ENCODE assay signal across 16 cellular contexts in genomic region chr12:77591959-77592358, GRCh38.
DNase-seq lines count a peak whose midpoint lies in the region; ATAC-seq and TF ChIP-seq lines count a peak whose summit lies in the region.
"Had no signal": no experiment of that assay in that cellular context is flagged by ENCODE, and none has a peak within 500 bp of the region (broad histone marks: within the 10 kb centered on the region; RNA-seq: fewer than 3 reads in every experiment).

No MANE protein-coding gene starts in this region.

- H3K9me2 ChIP-seq in GM23338 (ENCODE audit: insufficient read depth) = no peaks in the 10 kb centered on the region
- no peaks in the 10 kb centered on the region for H3K9me2 ChIP-seq in MM.1S (replicated peaks; ENCODE audit: insufficient read depth, low read length)

- H3K27me3 ChIP-seq in GM23338 (ENCODE audit: insufficient read depth) (no peaks in the 10 kb centered on the region), WERI-Rb-1 (ENCODE audit: insufficient read depth, low read depth, severe bottlenecking) (no peaks in the 10 kb centered on the region), MM.1S (replicated peaks; ENCODE audit: insufficient read depth, low read length) (no peaks in the 10 kb centered on the region), tibial nerve (no peaks in the 10 kb centered on the region)
- H3K27me3 ChIP-seq: neutrophil had no signal

- H3K4me3 ChIP-seq in GM23338 (no peak overlapping the region), WERI-Rb-1 (ENCODE audit: low read depth, low read length) (peak overlapping the region; percentile 42), MM.1S (ENCODE audit: low read length) (no peak overlapping the region), tibial nerve (no peak overlapping the region)
- H3K4me3 ChIP-seq: thoracic aorta had no signal

- TF ChIP-seq POLR2A in tibial nerve (IDR thresholded peaks at IDR 0.05) = no peak

- H4K20me1 ChIP-seq in GM23338 (replicated peaks; ENCODE audit: insufficient read depth) (no peaks in the 10 kb centered on the region), MM.1S (ENCODE audit: insufficient read depth, low read length) (no peaks in the 10 kb centered on the region)

- H2AFZ ChIP-seq in GM23338 (no peak overlapping the region), MM.1S (ENCODE audit: low read length) (no peak overlapping the region)

- H3K4me3 Mint-ChIP-seq in GM23338 (no peak overlapping the region), nephron progenitor cell (no peak overlapping the region)
- H3K4me3 Mint-ChIP-seq: CD4-positive, alpha-beta T cell; IgD-negative memory B cell had no signal

- H3K36me3 ChIP-seq in GM23338 (ENCODE audit: insufficient read depth) = no peaks in the 10 kb centered on the region
- H3K36me3 ChIP-seq in WERI-Rb-1 = no peaks in the 10 kb centered on the region
- no peaks in the 10 kb centered on the region for H3K36me3 ChIP-seq in MM.1S (replicated peaks; ENCODE audit: insufficient read depth, low read length)
- H3K36me3 ChIP-seq in tibial nerve = no peaks in the 10 kb centered on the region
- H3K36me3 ChIP-seq: neutrophil, thoracic aorta had no signal

- no peak for TF ChIP-seq EP300 in tibial nerve (IDR thresholded peaks at IDR 0.05)

- H3K9me3 ChIP-seq in WERI-Rb-1 (ENCODE audit: severe bottlenecking) (no peaks in the 10 kb centered on the region), MM.1S (replicated peaks; ENCODE audit: insufficient read depth, low read length) (no peaks in the 10 kb centered on the region), tibial nerve (no peaks in the 10 kb centered on the region)
- H3K9me3 ChIP-seq: neutrophil, thoracic aorta had no signal

- H3F3A ChIP-seq in GM23338 (replicated peaks; ENCODE audit: low read depth) (no peaks in the 10 kb centered on the region), MM.1S (ENCODE audit: insufficient read depth, low read length) (no peaks in the 10 kb centered on the region)

- no peaks in the 10 kb centered on the region for H3K79me2 ChIP-seq in GM23338 (replicated peaks; ENCODE audit: insufficient read depth)
- no peaks in the 10 kb centered on the region for H3K79me2 ChIP-seq in MM.1S (ENCODE audit: low read length)

- ATAC-seq in GM23338 = peak; percentile 83
- ATAC-seq: left lobe of liver had no signal

- H3K27ac Mint-ChIP-seq in GM23338 = no peak overlapping the region
- H3K27ac Mint-ChIP-seq in nephron progenitor cell = no peak overlapping the region
- H3K27ac Mint-ChIP-seq: CD4-positive, alpha-beta T cell; IgD-negative memory B cell had no signal

- no peaks in the 10 kb centered on the region for H3K9me3 Mint-ChIP-seq in GM23338
- H3K9me3 Mint-ChIP-seq in nephron progenitor cell = no peaks in the 10 kb centered on the region
- H3K9me3 Mint-ChIP-seq: CD4-positive, alpha-beta T cell; IgD-negative memory B cell had no signal

- DNase-seq in GM23338 (ENCODE audit: low spot score) (peak; percentile 32), NCI-H1930 (lab: John Stamatoyannopoulos, UW) (peak; percentile 60), WERI-Rb-1 (peak; percentile 88), nephron progenitor cell (peak; percentile 14), MM.1S (no peak), tibial nerve (ENCODE audit: low spot score in 2 of 2) (no peak)
- DNase-seq in activated CD8-positive, alpha-beta memory T cell treated with anti-CD3 and anti-CD28 coated beads, Interleukin-2, amount 50 U/mL, for 48 hours = no peak
- DNase-seq in activated CD4-positive, alpha-beta T cell treated with anti-CD3 and anti-CD28 coated beads for 48 hours = no peak
- DNase-seq: activated naive CD4-positive, alpha-beta T cell treated with Interleukin-2 at 50 U/mL for 16 hours; CD4-positive, alpha-beta T cell; RPMI8226; T1000 had no signal

- H3K4me2 ChIP-seq in GM23338 = no peak overlapping the region
- H3K4me2 ChIP-seq in MM.1S (ENCODE audit: low read depth, low read length) = no peak overlapping the region

- H3K27me3 Mint-ChIP-seq in GM23338 (ENCODE audit: insufficient read depth, low read depth, poor library complexity) (no peaks in the 10 kb centered on the region), nephron progenitor cell (ENCODE audit: low read depth, poor library complexity) (no peaks in the 10 kb centered on the region)
- H3K27me3 Mint-ChIP-seq: CD4-positive, alpha-beta T cell; IgD-negative memory B cell had no signal

- H3K4me1 Mint-ChIP-seq in GM23338 (no peaks in the 10 kb centered on the region), nephron progenitor cell (no peaks in the 10 kb centered on the region)
- H3K4me1 Mint-ChIP-seq: IgD-negative memory B cell had no signal

- H3K4me1 ChIP-seq in GM23338 (ENCODE audit: insufficient read depth) = no peaks in the 10 kb centered on the region
- H3K4me1 ChIP-seq in MM.1S (ENCODE audit: low read length) = no peaks in the 10 kb centered on the region
- peaks cover 0 to 3% (median 0%) of the 10 kb centered on the region in 4 donors for H3K4me1 ChIP-seq in tibial nerve

- H3K27ac ChIP-seq in GM23338 (ENCODE audit: low read depth) = no peak overlapping the region
- H3K27ac ChIP-seq in WERI-Rb-1 = peak overlapping the region; percentile 83
- no peak overlapping the region for H3K27ac ChIP-seq in MM.1S (ENCODE audit: low read length)
- no peak overlapping the region for H3K27ac ChIP-seq in tibial nerve
- H3K27ac ChIP-seq: neutrophil, thoracic aorta had no signal

- H3K36me3 Mint-ChIP-seq in GM23338 (ENCODE audit: low read depth) (no peaks in the 10 kb centered on the region), nephron progenitor cell (ENCODE audit: low read depth) (no peaks in the 10 kb centered on the region)
- H3K36me3 Mint-ChIP-seq: IgD-negative memory B cell had no signal

- TF ChIP-seq CTCF in GM23338 (conservative IDR thresholded peaks at IDR 0.05; ENCODE audit: low read depth in 2 of 2) = no peak
- TF ChIP-seq CTCF in WERI-Rb-1 (IDR thresholded peaks at IDR 0.05; ENCODE audit: low read depth, low read length) = no peak
- no peak for TF ChIP-seq CTCF in nephron progenitor cell (IDR thresholded peaks at IDR 0.05)
- TF ChIP-seq CTCF in MM.1S (IDR thresholded peaks at IDR 0.05; ENCODE audit: low read length) = no peak
- no peak for TF ChIP-seq CTCF in tibial nerve (IDR thresholded peaks at IDR 0.05)

- 79% methylated on average over 4 of the region's 4 CpGs for WGBS in tibial nerve, 2 donors

- no peak overlapping the region for H3K9ac ChIP-seq in MM.1S (ENCODE audit: low read length)

TF ChIP-seq in GM23338, 12 proteins besides CTCF, POLR2A, EP300 and RAD21:
- TF ChIP-seq STAT1 (IDR thresholded peaks at IDR 0.05; ENCODE audit: unreplicated experiment) (no peak), POLR2AphosphoS5 (IDR thresholded peaks at IDR 0.05; ENCODE audit: low read depth) (no peak)
TF ChIP-seq in GM23338: peak in this region for 0.

Comparison
In these comparisons a context has a peak if more than half of its experiments do, and no peak if none do; other contexts are left out.
1. DNase-seq: peak in GM23338 (single experiment), NCI-H1930 (2 of 2), WERI-Rb-1 (single experiment) and nephron progenitor cell (single experiment); none in activated CD8-positive, alpha-beta memory T cell treated with anti-CD3 and anti-CD28 coated beads, Interleukin-2, amount 50 U/mL, for 48 hours (single experiment), MM.1S (single experiment), activated CD4-positive, alpha-beta T cell treated with anti-CD3 and anti-CD28 coated beads for 48 hours (single experiment) and tibial nerve (0 of 2).